ENCODE assay signal across 18 cellular contexts in the genomic region with DNA sequence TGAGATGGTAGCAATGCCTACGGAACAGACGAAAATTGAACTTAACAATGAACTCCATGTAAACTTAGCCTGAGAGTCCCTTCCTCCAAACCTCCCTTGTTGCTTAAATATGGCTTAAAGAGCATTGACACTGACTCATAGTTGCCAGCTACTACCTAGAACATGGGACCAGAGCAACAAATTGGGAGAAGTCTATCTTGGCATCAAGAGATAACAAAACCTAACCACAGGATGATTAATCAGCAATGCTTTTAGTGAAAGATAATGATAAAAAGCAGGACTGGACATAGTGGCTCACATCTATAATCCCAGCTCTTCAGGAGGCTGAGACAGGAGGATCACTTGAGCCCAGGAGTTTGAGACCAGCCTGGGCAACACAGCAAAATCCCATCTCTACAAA.
"Had no signal": no experiment of that assay in that cellular context is flagged by ENCODE, and none has a peak within 500 bp of the region (broad histone marks: within the 10 kb centered on the region; RNA-seq: fewer than 3 reads in every experiment).

No MANE protein-coding gene starts in this region.

- ATAC-seq: gastrocnemius medialis; naive thymus-derived CD8-positive, alpha-beta T cell; sciatic nerve; stimulated activated naive B cell treated with anti-CD40 and anti-IgM and Interleukin-4, amounts not matched to agents 10 μg/mL and 1 μg/mL and 100 μg/mL, for 72 hours had no signal

- H3K27ac ChIP-seq: gastrocnemius medialis, left ventricle myocardium inferior, neural progenitor cell, testis had no signal

- DNase-seq: activated CD4-positive, alpha-beta memory T cell treated with anti-CD3 and anti-CD28 coated beads, Interleukin-2, amount 10 ng/mL, durations not matched to agents 7 days and 5 days; activated CD4-positive, alpha-beta T cell treated with anti-CD3 and anti-CD28 coated beads, Interleukin-2, amount 10 ng/mL, durations not matched to agents 24 days and 14 days; activated effector memory CD4-positive, alpha-beta T cell treated with anti-CD3 and anti-CD28 coated beads, Interleukin-2, amount 50 U/mL, for 16 hours; activated naive CD4-positive, alpha-beta T cell treated with anti-CD3 and anti-CD28 coated beads, Interleukin-2, amount 10 ng/mL, durations not matched to agents 7 days and 5 days; caudate nucleus; effector memory CD4-positive, alpha-beta T cell; gastrocnemius medialis; hippocampal formation; left ventricle myocardium inferior; naive thymus-derived CD8-positive, alpha-beta T cell; small intestine; stimulated activated CD8-positive, alpha-beta memory T cell treated with anti-CD3 and anti-CD28 coated beads, Interleukin-4, amount 100 ng/mL, for 48 hours; stimulated activated naive B cell treated with anti-CD40 and anti-IgM and Interleukin-4, amounts not matched to agents 10 μg/mL and 1 μg/mL and 100 μg/mL, for 72 hours; T-helper 1 cell; T-helper 9 cell; testis had no signal

- H3K4me3 ChIP-seq: gastrocnemius medialis, left ventricle myocardium inferior, neural progenitor cell, testis had no signal

- H3K36me3 ChIP-seq: gastrocnemius medialis, left ventricle myocardium inferior, neural progenitor cell had no signal

- H3K27me3 ChIP-seq: gastrocnemius medialis, neural progenitor cell, testis had no signal

- H2AFZ ChIP-seq: neural progenitor cell had no signal

- H3K9ac ChIP-seq: neural progenitor cell had no signal

- H3K9me3 ChIP-seq: testis had no signal

- H3K4me2 ChIP-seq: neural progenitor cell had no signal

- H3K4me1 ChIP-seq: gastrocnemius medialis, left ventricle myocardium inferior, neural progenitor cell, testis had no signal
